Comparison of ENCODE assay signal across 11 cellular contexts in genomic region chr6:16200231-16200941, GRCh38. TPM values are rescaled to one million over a fixed set of nuclear protein-coding genes. Genes with fewer than 3 reads are reported as not detected.
A peak's percentile ranks its signal among the peaks of the same experiment; 100 is the strongest.
DNase-seq lines count a peak whose midpoint lies in the region; ATAC-seq and TF ChIP-seq lines count a peak whose summit lies in the region.
"Had no signal": no experiment of that assay in that cellular context is flagged by ENCODE, and none has a peak within 500 bp of the region (broad histone marks: within the 10 kb centered on the region; RNA-seq: fewer than 3 reads in every experiment).

No MANE protein-coding gene starts in this region.

- CTCF ChIA-PET in activated naive CD4-positive, alpha-beta T cell treated with anti-CD3 and anti-CD28 coated beads for 36 hours (lab: Charles Lee) = interaction anchor here (0.8 kb wide), 1 partner anchor 9 kb away, joined by 3 read pairs; no protein-coding TSS in a partner anchor

- DNase-seq in NCI-H1694 treated with DMSO at 0.1 percent for 48 hours (lab: John Stamatoyannopoulos, UW) (peak; percentile 26), NCI-H1694 (lab: John Stamatoyannopoulos, UW) (no peak), cerebellar cortex (ENCODE audit: low spot score) (peak; percentile 42), type B pancreatic cell (ENCODE audit: extremely low spot score, unreplicated experiment) (no peak), activated T-cell treated with anti-CD3 and anti-CD28 coated beads for 4 hours (no peak)
- DNase-seq in activated naive CD4-positive, alpha-beta T cell treated with anti-CD3 and anti-CD28 coated beads for 36 hours = no peak
- DNase-seq: cortex of kidney, occipital lobe had no signal

- H3K27me3 Mint-ChIP-seq in type B pancreatic cell = peaks cover 3% of the 10 kb centered on the region
- H3K27me3 Mint-ChIP-seq in activated naive CD4-positive, alpha-beta T cell treated with anti-CD3 and anti-CD28 coated beads for 36 hours (ENCODE audit: low read depth) = peaks cover under 1% of the 10 kb centered on the region

- H3K27me3 ChIP-seq in mucosa of rectum (ENCODE audit: control insufficient read depth in 2 of 2, insufficient read depth in 2 of 2, low read length in 2 of 2) = no peaks in the 10 kb centered on the region

- no peaks in the 10 kb centered on the region for H3K9me3 Mint-ChIP-seq in type B pancreatic cell
- H3K9me3 Mint-ChIP-seq in activated naive CD4-positive, alpha-beta T cell treated with anti-CD3 and anti-CD28 coated beads for 36 hours = no peaks in the 10 kb centered on the region

- ATAC-seq in HG03045 (IDR thresholded peaks at IDR 0.05; ENCODE audit: unreplicated experiment) = no peak
- ATAC-seq: A549 had no signal

- no peak for TF ChIP-seq CTCF in type B pancreatic cell (conservative IDR thresholded peaks at IDR 0.05)

- peak overlapping the region in 1 of 2 donors; percentile 15 for H3K9ac ChIP-seq in mucosa of rectum (ENCODE audit: low read depth in 1 of 2, low read length in 2 of 2)

- no peaks in the 10 kb centered on the region for H3K9me3 ChIP-seq in mucosa of rectum (ENCODE audit: control insufficient read depth in 2 of 2, low read length in 2 of 2)
- H3K9me3 ChIP-seq: A549 had no signal

- H3K36me3 Mint-ChIP-seq in type B pancreatic cell = no peaks in the 10 kb centered on the region
- H3K36me3 Mint-ChIP-seq in activated naive CD4-positive, alpha-beta T cell treated with anti-CD3 and anti-CD28 coated beads for 36 hours (ENCODE audit: low read depth) = no peaks in the 10 kb centered on the region

- peaks cover 38% of the 10 kb centered on the region for H3K4me1 Mint-ChIP-seq in type B pancreatic cell (ENCODE audit: unreplicated experiment)
- no peaks in the 10 kb centered on the region for H3K4me1 Mint-ChIP-seq in activated naive CD4-positive, alpha-beta T cell treated with anti-CD3 and anti-CD28 coated beads for 36 hours (ENCODE audit: low read depth)

- H3K36me3 ChIP-seq in mucosa of rectum (ENCODE audit: control insufficient read depth in 2 of 2, insufficient read depth in 2 of 2, low read length in 2 of 2) = no peaks in the 10 kb centered on the region

- intact Hi-C loops in activated naive CD4-positive, alpha-beta T cell treated with anti-CD3 and anti-CD28 coated beads for 36 hours (cut with micrococcal nuclease) = no loop called here

- H3K4me1 ChIP-seq in mucosa of rectum (ENCODE audit: control insufficient read depth in 2 of 2, insufficient read depth in 2 of 2, low read length in 2 of 2) = peaks cover 8 to 12% of the 10 kb centered on the region in 2 donors
- H3K4me1 ChIP-seq: A549 had no signal

- no peak overlapping the region for H3K27ac ChIP-seq in mucosa of rectum (ENCODE audit: low read depth in 2 of 2, low read length in 2 of 2)
- H3K27ac ChIP-seq: A549 had no signal

- H3K4me3 ChIP-seq in mucosa of rectum (ENCODE audit: low read length in 2 of 2) = peak overlapping the region; percentile 44 to 55
- H3K4me3 ChIP-seq: A549 had no signal

- H3K4me3 Mint-ChIP-seq in type B pancreatic cell = peak overlapping the region; percentile 38
- no peak overlapping the region for H3K4me3 Mint-ChIP-seq in activated naive CD4-positive, alpha-beta T cell treated with anti-CD3 and anti-CD28 coated beads for 36 hours

- no peak overlapping the region for H3K27ac Mint-ChIP-seq in type B pancreatic cell
- H3K27ac Mint-ChIP-seq in activated naive CD4-positive, alpha-beta T cell treated with anti-CD3 and anti-CD28 coated beads for 36 hours = no peak overlapping the region

RNA-seq across cellular contexts. Expression of gene GMPR, which starts 38.0 kb away (rescaled TPM):
- total RNA-seq in type B pancreatic cell (ENCODE audit: low replicate concordance) = 1.8 and 3.8 TPM in 2 replicates
- total RNA-seq in activated naive CD4-positive, alpha-beta T cell treated with anti-CD3 and anti-CD28 coated beads for 36 hours = 1 to 10 TPM in 1 of 2 experiments, under 1 TPM in 1; 0.94 to 1.0 TPM

Comparison
In these comparisons a context has a peak if more than half of its experiments do, and no peak if none do; other contexts are left out.
1. DNase-seq: peak in NCI-H1694 treated with DMSO at 0.1 percent for 48 hours (single experiment) and cerebellar cortex (single experiment); none in NCI-H1694 (single experiment), type B pancreatic cell (single experiment), activated T-cell treated with anti-CD3 and anti-CD28 coated beads for 4 hours (single experiment) and activated naive CD4-positive, alpha-beta T cell treated with anti-CD3 and anti-CD28 coated beads for 36 hours (single experiment).